ENCODE assay signal across 19 cellular contexts in the genomic region with DNA sequence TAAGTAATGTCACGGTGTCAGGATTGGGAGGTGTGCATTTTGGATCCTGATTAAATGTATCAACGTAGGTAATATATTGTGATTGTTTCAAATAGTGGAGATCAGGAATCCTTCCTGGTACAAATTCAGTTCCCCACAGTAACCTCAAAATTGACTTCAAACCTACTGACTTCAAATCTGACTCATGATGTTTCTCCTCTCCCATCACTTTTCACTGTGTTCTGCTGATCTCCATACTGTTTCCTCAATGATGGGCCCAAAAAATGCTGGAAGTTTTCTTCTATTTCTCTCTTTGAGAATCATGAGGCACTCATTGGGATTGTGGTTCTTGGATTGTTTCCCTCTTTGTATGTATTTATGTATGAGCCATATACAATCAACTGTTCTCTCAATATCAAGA. TPM values are rescaled to one million over a fixed set of nuclear protein-coding genes. Genes with fewer than 3 reads are reported as not detected.
DNase-seq lines count a peak whose midpoint lies in the region; FAIRE-seq and TF ChIP-seq lines count a peak whose summit lies in the region.
"Had no signal": no experiment of that assay in that cellular context is flagged by ENCODE, and none has a peak within 500 bp of the region (broad histone marks: within the 10 kb centered on the region; RNA-seq: fewer than 3 reads in every experiment).

No MANE protein-coding gene starts in this region.

- H3K79me1 ChIP-seq in mesenchymal stem cell (replicated peaks; ENCODE audit: low read length, poor library complexity, severe bottlenecking) = no peaks in the 10 kb centered on the region

- H4K91ac ChIP-seq in mesenchymal stem cell (ENCODE audit: low read length) = no peak overlapping the region

- H3K9me3 Mint-ChIP-seq in HFFc6 (no peaks in the 10 kb centered on the region), astrocyte (ENCODE audit: unreplicated experiment) (peaks cover 1% of the 10 kb centered on the region), neural progenitor cell (no peaks in the 10 kb centered on the region)

- H3K79me2 ChIP-seq in ACC112 (ENCODE audit: control insufficient read depth, insufficient read depth, low read length, unreplicated experiment) (no peaks in the 10 kb centered on the region), astrocyte (ENCODE audit: insufficient read depth, low read length) (no peaks in the 10 kb centered on the region), neural progenitor cell (ENCODE audit: low read depth) (no peaks in the 10 kb centered on the region)

- no peak overlapping the region for H2BK12ac ChIP-seq in mesenchymal stem cell (ENCODE audit: low read length in 2 of 2)

- no peaks in the 10 kb centered on the region for H4K20me1 ChIP-seq in astrocyte (ENCODE audit: insufficient read depth, low read length)
- no peaks in the 10 kb centered on the region for H4K20me1 ChIP-seq in neural progenitor cell (ENCODE audit: low read depth)
- H4K20me1 ChIP-seq: BLaER1 treated with 17β-estradiol and CSF1 and Interleukin-3, amounts not matched to agents 10 nM and 100 nM had no signal

- H3K27me3 ChIP-seq in ACC112 (ENCODE audit: insufficient read depth, low read length) (no peaks in the 10 kb centered on the region), astrocyte (ENCODE audit: insufficient read depth, low read length) (no peaks in the 10 kb centered on the region), mesenchymal stem cell (ENCODE audit: control insufficient read depth in 1 of 2, insufficient read depth in 1 of 2, low read length in 2 of 2) (no peaks in the 10 kb centered on the region), neural progenitor cell (no peaks in the 10 kb centered on the region)
- H3K27me3 ChIP-seq: BLaER1 treated with 17β-estradiol and CSF1 and Interleukin-3, amounts not matched to agents 10 nM and 100 nM had no signal

- no peak for DNase-seq in HFFc6
- DNase-seq in astrocyte (ENCODE audit: low read depth) = no peak
- no peak for DNase-seq in mesenchymal stem cell
- DNase-seq in T-helper 9 cell = no peak
- no peak for DNase-seq in NCI-H1694 treated with DMSO at 0.1 percent for 48 hours (lab: John Stamatoyannopoulos, UW)
- no peak for DNase-seq in neural progenitor cell (ENCODE audit: low spot score)
- DNase-seq: Calu3; CD8-positive, alpha-beta T cell; DMS53; DND-41 had no signal

- H3K18ac ChIP-seq in mesenchymal stem cell (ENCODE audit: low read depth in 1 of 2, low read length in 2 of 2) = no peak overlapping the region

- no peak overlapping the region for H3K9ac ChIP-seq in astrocyte (ENCODE audit: low read length)
- H3K9ac ChIP-seq in mesenchymal stem cell (ENCODE audit: low read length) = peak overlapping the region; percentile 60
- H3K9ac ChIP-seq in neural progenitor cell = no peak overlapping the region
- H3K9ac ChIP-seq: BLaER1 treated with 17β-estradiol and CSF1 and Interleukin-3, amounts not matched to agents 10 nM and 100 nM had no signal

- H3K14ac ChIP-seq in mesenchymal stem cell (ENCODE audit: low read length in 2 of 2) = no peak overlapping the region

- H3K27me3 Mint-ChIP-seq in HFFc6 (ENCODE audit: insufficient read depth) (no peaks in the 10 kb centered on the region), astrocyte (ENCODE audit: low read depth, unreplicated experiment) (no peaks in the 10 kb centered on the region), neural progenitor cell (ENCODE audit: insufficient read depth, low read depth) (no peaks in the 10 kb centered on the region)
- H3K27me3 Mint-ChIP-seq: B cell had no signal

- H3K4ac ChIP-seq in mesenchymal stem cell (ENCODE audit: low read depth in 1 of 2, low read length in 2 of 2) = no peak overlapping the region

- no peak overlapping the region for H2AFZ ChIP-seq in ACC112 (ENCODE audit: low read length, unreplicated experiment)
- no peak overlapping the region for H2AFZ ChIP-seq in astrocyte (ENCODE audit: low read depth, low read length)
- no peak overlapping the region for H2AFZ ChIP-seq in mesenchymal stem cell (ENCODE audit: low read depth, low read length)
- H2AFZ ChIP-seq in neural progenitor cell (replicated peaks) = no peak overlapping the region

- 91% methylated on average over 1 of the region's 2 CpGs for WGBS in mesenchymal stem cell

- H2BK120ac ChIP-seq in mesenchymal stem cell (ENCODE audit: low read depth, low read length) = no peak overlapping the region

- H3K4me3 Mint-ChIP-seq in HFFc6 = peak overlapping the region; percentile 50
- H3K4me3 Mint-ChIP-seq in astrocyte (ENCODE audit: unreplicated experiment) = no peak overlapping the region
- H3K4me3 Mint-ChIP-seq in neural progenitor cell = no peak overlapping the region
- H3K4me3 Mint-ChIP-seq: B cell; CD8-positive, alpha-beta T cell had no signal

- peak overlapping the region; percentile 78 for H3K27ac Mint-ChIP-seq in HFFc6
- no peak overlapping the region for H3K27ac Mint-ChIP-seq in astrocyte (ENCODE audit: unreplicated experiment)
- no peak overlapping the region for H3K27ac Mint-ChIP-seq in neural progenitor cell
- H3K27ac Mint-ChIP-seq: B cell; CD8-positive, alpha-beta T cell had no signal

- TF ChIP-seq CTCF in HFFc6 (IDR thresholded peaks at IDR 0.05) = no peak
- TF ChIP-seq CTCF in astrocyte (IDR thresholded peaks at IDR 0.05; ENCODE audit: insufficient read depth, low read depth, low read length) = no peak
- no peak for TF ChIP-seq CTCF in neural progenitor cell (IDR thresholded peaks at IDR 0.05)

- H3K27ac ChIP-seq in ACC112 (ENCODE audit: low read depth, low read length) (peak overlapping the region; percentile 57), astrocyte (ENCODE audit: low read depth, low read length) (no peak overlapping the region), mesenchymal stem cell (ENCODE audit: low read length, poor library complexity, severe bottlenecking) (no peak overlapping the region), neural progenitor cell (no peak overlapping the region)
- H3K27ac ChIP-seq: 22Rv1; A549; BLaER1 treated with 17β-estradiol and CSF1 and Interleukin-3, amounts not matched to agents 10 nM and 100 nM had no signal

- H3K4me1 Mint-ChIP-seq in HFFc6 (ENCODE audit: low read depth) = peaks cover 33% of the 10 kb centered on the region
- no peaks in the 10 kb centered on the region for H3K4me1 Mint-ChIP-seq in astrocyte (ENCODE audit: low read depth, unreplicated experiment)
- H3K4me1 Mint-ChIP-seq in neural progenitor cell = no peaks in the 10 kb centered on the region
- H3K4me1 Mint-ChIP-seq: B cell had no signal

- H4K8ac ChIP-seq in mesenchymal stem cell (ENCODE audit: low read length) = no peak overlapping the region

- H3K23ac ChIP-seq in mesenchymal stem cell (ENCODE audit: low read length in 2 of 2) = no peak overlapping the region

- H3K36me3 ChIP-seq in ACC112 (ENCODE audit: insufficient read depth, low read length) = no peaks in the 10 kb centered on the region
- H3K36me3 ChIP-seq in astrocyte (ENCODE audit: insufficient read depth, low read length) = no peaks in the 10 kb centered on the region
- no peaks in the 10 kb centered on the region for H3K36me3 ChIP-seq in mesenchymal stem cell (ENCODE audit: control insufficient read depth in 1 of 2, insufficient read depth in 2 of 2, low read depth in 1 of 2, low read length in 2 of 2)
- H3K36me3 ChIP-seq in neural progenitor cell = no peaks in the 10 kb centered on the region
- H3K36me3 ChIP-seq: BLaER1 treated with 17β-estradiol and CSF1 and Interleukin-3, amounts not matched to agents 10 nM and 100 nM; HAP-1 had no signal

- H3K4me1 ChIP-seq in ACC112 (ENCODE audit: control insufficient read depth, insufficient read depth, low read length, unreplicated experiment) = peaks cover 14% of the 10 kb centered on the region
- H3K4me1 ChIP-seq in astrocyte (ENCODE audit: insufficient read depth, low read length) = no peaks in the 10 kb centered on the region
- H3K4me1 ChIP-seq in mesenchymal stem cell (ENCODE audit: control insufficient read depth, insufficient read depth, low read depth, low read length) = no peaks in the 10 kb centered on the region
- no peaks in the 10 kb centered on the region for H3K4me1 ChIP-seq in neural progenitor cell
- H3K4me1 ChIP-seq: A549; BLaER1 treated with 17β-estradiol and CSF1 and Interleukin-3, amounts not matched to agents 10 nM and 100 nM; HAP-1 had no signal

- H2AK5ac ChIP-seq in mesenchymal stem cell (ENCODE audit: low read length, severe bottlenecking) = no peak overlapping the region

- H2BK15ac ChIP-seq in mesenchymal stem cell (ENCODE audit: low read depth, poor library complexity, severe bottlenecking) = no peak overlapping the region

- H3K4me3 ChIP-seq in ACC112 (ENCODE audit: low read depth, low read length) (no peak overlapping the region), astrocyte (ENCODE audit: insufficient read depth, low read depth, low read length) (no peak overlapping the region), mesenchymal stem cell (ENCODE audit: insufficient read depth in 1 of 2, low read depth in 1 of 2, low read length in 2 of 2) (no peak overlapping the region), neural progenitor cell (no peak overlapping the region)
- H3K4me3 ChIP-seq: A549; BLaER1 treated with 17β-estradiol and CSF1 and Interleukin-3, amounts not matched to agents 10 nM and 100 nM; GM12878; HAP-1 had no signal

- no peak overlapping the region for H3K4me2 ChIP-seq in astrocyte (ENCODE audit: low read length)
- H3K4me2 ChIP-seq in mesenchymal stem cell (ENCODE audit: low read length, poor library complexity, severe bottlenecking) = no peak overlapping the region
- H3K4me2 ChIP-seq in neural progenitor cell = no peak overlapping the region
- H3K4me2 ChIP-seq: A549; BLaER1 treated with 17β-estradiol and CSF1 and Interleukin-3, amounts not matched to agents 10 nM and 100 nM had no signal

- H3K9me3 ChIP-seq in astrocyte (ENCODE audit: insufficient read depth, low read depth, low read length) = no peaks in the 10 kb centered on the region
- H3K9me3 ChIP-seq in mesenchymal stem cell (ENCODE audit: control insufficient read depth, low read length) = no peaks in the 10 kb centered on the region
- no peaks in the 10 kb centered on the region for H3K9me3 ChIP-seq in neural progenitor cell (ENCODE audit: low read depth)
- H3K9me3 ChIP-seq: A549; BLaER1 treated with 17β-estradiol and CSF1 and Interleukin-3, amounts not matched to agents 10 nM and 100 nM; HAP-1 had no signal

- FAIRE-seq in astrocyte (lab: Jason Lieb, UNC) = peak; percentile 63
- FAIRE-seq: A549, GM12878, HTR-8/SVneo had no signal

- H3F3A ChIP-seq in neural progenitor cell (ENCODE audit: low read depth) = no peaks in the 10 kb centered on the region

- H3K36me3 Mint-ChIP-seq in HFFc6 (ENCODE audit: low read depth) = no peaks in the 10 kb centered on the region
- H3K36me3 Mint-ChIP-seq in astrocyte (ENCODE audit: low read depth, unreplicated experiment) = no peaks in the 10 kb centered on the region
- H3K36me3 Mint-ChIP-seq in neural progenitor cell = no peaks in the 10 kb centered on the region
- H3K36me3 Mint-ChIP-seq: CD8-positive, alpha-beta T cell had no signal

- no peak overlapping the region for H2BK5ac ChIP-seq in mesenchymal stem cell (ENCODE audit: low read depth, low read length, poor library complexity, severe bottlenecking)

RNA-seq across cellular contexts. Expression of a gene that starts 35.9 kb away (rescaled TPM):
- total RNA-seq in HFFc6 (2021; fragmentation: NEBNext Ultra II Directional; extraction: Animal tissue kit (Norgen Biotek cat#: 25700)) = 10 to 100 TPM in 4 of 6 experiments, 1 to 10 TPM in 2; 8.2 to 14.3 (median 10.5) TPM
- total RNA-seq in astrocyte = 1.7 and 1.8 TPM in 2 replicates
- polyA plus RNA-seq in mesenchymal stem cell (2013, experiment 1 of 2) = 18.6 TPM
- 17.8 TPM for polyA plus RNA-seq in mesenchymal stem cell (2013, experiment 2 of 2)
- 0.68 and 1.5 TPM in 2 replicates for total RNA-seq in neural progenitor cell (ENCODE audit: low replicate concordance)
- total RNA-seq: B cell, G401 had no signal
